16 cellular contexts compared by ENCODE assay signal in genomic region chr16:24552705-24553104, GRCh38.
"Had no signal": no experiment of that assay in that cellular context is flagged by ENCODE, and none has a peak within 500 bp of the region (broad histone marks: within the 10 kb centered on the region; RNA-seq: fewer than 3 reads in every experiment).

No MANE protein-coding gene starts in this region.

- DNase-seq: activated CD4-positive, alpha-beta T cell treated with anti-CD3 and anti-CD28 coated beads, Interleukin-2, amount 50 U/mL, for 48 hours; activated gamma-delta T cell treated with Interleukin-2 at 50 U/mL for 16 hours; activated T-cell treated with anti-CD3 and anti-CD28 coated beads, Interleukin-2, amount 50 U/mL, for 4 hours; aorta; cerebellar nuclear complex; effector CD8-positive, alpha-beta T cell; foreskin melanocyte; left ventricle myocardium superior; mesenchymal stem cell; nephron progenitor cell; psoas muscle; right lobe of liver; T-helper 17 cell; WERI-Rb-1 had no signal

- H3K27me3 Mint-ChIP-seq: stimulated activated naive CD8-positive, alpha-beta T cell treated with anti-CD3 and anti-CD28 coated beads, Interleukin-15, Interleukin-2, amounts not matched to agents 100 ng/mL and 50 ng/mL, for 24 hours; T-helper 17 cell; type B pancreatic cell had no signal

- H3K9me3 Mint-ChIP-seq: activated T-cell treated with anti-CD3 and anti-CD28 coated beads, Interleukin-2, amount 50 U/mL, for 4 hours; nephron progenitor cell; stimulated activated naive CD8-positive, alpha-beta T cell treated with anti-CD3 and anti-CD28 coated beads, Interleukin-15, Interleukin-2, amounts not matched to agents 100 ng/mL and 50 ng/mL, for 24 hours; type B pancreatic cell had no signal

- H3K4me1 Mint-ChIP-seq: nephron progenitor cell had no signal

- H3K27ac Mint-ChIP-seq: nephron progenitor cell; stimulated activated naive CD8-positive, alpha-beta T cell treated with anti-CD3 and anti-CD28 coated beads, Interleukin-15, Interleukin-2, amounts not matched to agents 100 ng/mL and 50 ng/mL, for 24 hours; T-helper 17 cell; type B pancreatic cell had no signal

- H3K4me3 Mint-ChIP-seq: activated T-cell treated with anti-CD3 and anti-CD28 coated beads, Interleukin-2, amount 50 U/mL, for 4 hours; nephron progenitor cell; stimulated activated naive CD8-positive, alpha-beta T cell treated with anti-CD3 and anti-CD28 coated beads, Interleukin-15, Interleukin-2, amounts not matched to agents 100 ng/mL and 50 ng/mL, for 24 hours; T-helper 17 cell; type B pancreatic cell had no signal

- ATAC-seq: activated T-cell treated with anti-CD3 and anti-CD28 coated beads, Interleukin-2, amount 50 U/mL, for 4 hours; left ventricle myocardium superior; psoas muscle; right lobe of liver; T-helper 17 cell had no signal
